28 cellular contexts compared by ENCODE assay signal in the genomic region with DNA sequence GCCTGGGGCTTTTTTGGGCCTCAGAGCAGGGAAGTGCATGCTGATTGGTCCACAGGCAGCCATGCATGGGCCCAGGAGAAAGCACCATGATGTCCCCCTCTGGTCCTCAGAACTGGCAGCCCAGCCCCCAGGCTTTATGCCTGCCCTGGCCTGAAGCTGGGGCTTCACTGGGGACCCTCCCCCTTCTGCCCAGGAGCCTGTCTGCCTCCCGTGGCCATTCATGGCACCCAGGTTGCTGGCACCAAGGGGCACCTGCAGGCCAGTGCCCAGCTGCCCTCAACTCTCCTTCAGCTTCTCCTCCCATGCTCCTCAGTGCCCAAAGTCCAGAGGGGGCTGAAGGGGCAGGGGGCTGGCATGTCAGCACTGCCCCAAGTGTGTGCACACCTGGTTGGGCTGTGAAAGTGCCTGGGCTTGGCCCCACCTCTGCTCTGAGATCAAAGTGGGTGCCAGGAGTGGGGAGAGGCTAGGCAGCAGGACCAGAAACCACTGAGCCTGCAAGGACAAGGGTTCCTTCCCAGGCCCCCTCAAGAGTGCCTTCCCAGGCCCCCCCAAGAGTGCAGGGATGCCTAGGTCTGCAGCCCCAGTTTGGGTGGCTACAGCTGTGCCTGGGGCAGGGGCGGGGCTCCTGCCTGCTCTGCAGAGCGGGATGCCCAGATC.
DNase-seq lines count a peak whose midpoint lies in the region; ATAC-seq and TF ChIP-seq lines count a peak whose summit lies in the region.
"Had no signal": no experiment of that assay in that cellular context is flagged by ENCODE, and none has a peak within 500 bp of the region (broad histone marks: within the 10 kb centered on the region; RNA-seq: fewer than 3 reads in every experiment).

No MANE protein-coding gene starts in this region.

- H3K27ac ChIP-seq in MM.1S (ENCODE audit: low read length) (no peak overlapping the region), epithelial cell of prostate (peak overlapping the region; percentile 100)
- H3K27ac ChIP-seq: cardiac muscle cell, heart left ventricle, psoas muscle, tibial artery had no signal

- no peaks in the 10 kb centered on the region for H3K9me3 Mint-ChIP-seq in activated T-cell treated with anti-CD3 and anti-CD28 coated beads, Interleukin-2, amount 50 U/mL, for 24 hours
- H3K9me3 Mint-ChIP-seq in activated T-cell treated with anti-CD3 and anti-CD28 coated beads, Interleukin-2, amount 50 U/mL, for 4 hours, result no peaks in the 10 kb centered on the region
- H3K9me3 Mint-ChIP-seq: activated naive CD4-positive, alpha-beta T cell treated with anti-CD3 and anti-CD28 coated beads, Interleukin-2, amount 50 U/mL, for 72 hours; activated T-helper 1 cell treated with anti-CD3 and anti-CD28 coated beads, Interleukin-12 subunit alpha, Interleukin-12 subunit beta, Interleukin-2, Interleukin-4 antibody, amounts not matched to agents 30 ng/mL and 10 ng/mL and 1 ng/mL, durations not matched to agents 14 hours and 24 hours and 36 hours; CD8-positive, alpha-beta T cell; stimulated activated naive CD8-positive, alpha-beta T cell treated with anti-CD3 and anti-CD28 coated beads, Interleukin-15, amount 100 ng/mL, for 72 hours had no signal

- peaks cover 19% of the 10 kb centered on the region for H3F3A ChIP-seq in MM.1S (ENCODE audit: insufficient read depth, low read length)

- no peak overlapping the region for H3K27ac Mint-ChIP-seq in activated T-cell treated with anti-CD3 and anti-CD28 coated beads, Interleukin-2, amount 50 U/mL, for 24 hours
- H3K27ac Mint-ChIP-seq: activated T-helper 1 cell treated with anti-CD3 and anti-CD28 coated beads, Interleukin-12 subunit alpha, Interleukin-12 subunit beta, Interleukin-2, Interleukin-4 antibody, amounts not matched to agents 30 ng/mL and 10 ng/mL and 1 ng/mL, durations not matched to agents 14 hours and 24 hours and 36 hours; CD8-positive, alpha-beta T cell; stimulated activated naive CD8-positive, alpha-beta T cell treated with anti-CD3 and anti-CD28 coated beads, Interleukin-15, amount 100 ng/mL, for 72 hours; T-helper 17 cell had no signal

- no peak overlapping the region for H3K4me3 Mint-ChIP-seq in activated T-cell treated with anti-CD3 and anti-CD28 coated beads, Interleukin-2, amount 50 U/mL, for 24 hours
- no peak overlapping the region for H3K4me3 Mint-ChIP-seq in activated T-cell treated with anti-CD3 and anti-CD28 coated beads, Interleukin-2, amount 50 U/mL, for 4 hours
- H3K4me3 Mint-ChIP-seq: activated T-helper 1 cell treated with anti-CD3 and anti-CD28 coated beads, Interleukin-12 subunit alpha, Interleukin-12 subunit beta, Interleukin-2, Interleukin-4 antibody, amounts not matched to agents 30 ng/mL and 10 ng/mL and 1 ng/mL, durations not matched to agents 14 hours and 24 hours and 36 hours; CD8-positive, alpha-beta T cell; stimulated activated naive CD8-positive, alpha-beta T cell treated with anti-CD3 and anti-CD28 coated beads, Interleukin-15, amount 100 ng/mL, for 72 hours; T-helper 17 cell had no signal

- DNase-seq in activated T-cell treated with anti-CD3 and anti-CD28 coated beads, Interleukin-2, amount 50 U/mL, for 24 hours, result peak; percentile 8
- DNase-seq in activated T-cell treated with anti-CD3 and anti-CD28 coated beads, Interleukin-2, amount 50 U/mL, for 4 hours, result no peak
- DNase-seq in MM.1S (no peak), epithelial cell of prostate (ENCODE audit: low read depth, low spot score) (no peak), sciatic nerve (ENCODE audit: low spot score) (peak; percentile 48), NOMO-1 treated with DMSO at 0.1 percent for 48 hours (lab: John Stamatoyannopoulos, UW; ENCODE audit: unreplicated experiment) (no peak)
- DNase-seq: activated CD4-positive, alpha-beta T cell treated with anti-CD3 and anti-CD28 coated beads for 1 hour; cortex of kidney; EL; foreskin keratinocyte; kidney glomerular epithelial cell; mesendoderm; NCI-H2029; NCI-H2227 treated with DMSO at 0.1 percent for 48 hours; NCI-H526 treated with DMSO at 0.1 percent for 48 hours; psoas muscle; SK-N-SH; stimulated activated naive CD8-positive, alpha-beta T cell treated with anti-CD3 and anti-CD28 coated beads, Interleukin-15, amount 100 ng/mL, for 72 hours; T-helper 17 cell had no signal

- no peak overlapping the region for H3K4me3 ChIP-seq in MM.1S (ENCODE audit: low read length)
- H3K4me3 ChIP-seq: cardiac muscle cell, heart left ventricle, psoas muscle, tibial artery had no signal

- peaks cover 6% of the 10 kb centered on the region for H3K27me3 Mint-ChIP-seq in activated T-cell treated with anti-CD3 and anti-CD28 coated beads, Interleukin-2, amount 50 U/mL, for 24 hours
- peaks cover 1% of the 10 kb centered on the region for H3K27me3 Mint-ChIP-seq in activated T-cell treated with anti-CD3 and anti-CD28 coated beads, Interleukin-2, amount 50 U/mL, for 4 hours (ENCODE audit: low read depth)

- no peaks in the 10 kb centered on the region for H3K36me3 Mint-ChIP-seq in activated T-cell treated with anti-CD3 and anti-CD28 coated beads, Interleukin-2, amount 50 U/mL, for 24 hours (ENCODE audit: low read depth)
- no peaks in the 10 kb centered on the region for H3K36me3 Mint-ChIP-seq in activated T-cell treated with anti-CD3 and anti-CD28 coated beads, Interleukin-2, amount 50 U/mL, for 4 hours (ENCODE audit: insufficient read depth)
- H3K36me3 Mint-ChIP-seq: activated naive CD4-positive, alpha-beta T cell treated with anti-CD3 and anti-CD28 coated beads, Interleukin-2, amount 50 U/mL, for 72 hours; CD8-positive, alpha-beta T cell had no signal

- no peak overlapping the region for H3K9ac ChIP-seq in MM.1S (ENCODE audit: low read length)
- H3K9ac ChIP-seq: SK-N-SH had no signal

- no peaks in the 10 kb centered on the region for H4K20me1 ChIP-seq in MM.1S (ENCODE audit: insufficient read depth, low read length)

- H3K4me2 ChIP-seq in MM.1S (ENCODE audit: low read depth, low read length), result peak overlapping the region; percentile 59; the same call in 1 of the 2 replicates
- H3K4me2 ChIP-seq: SK-N-SH had no signal

- intact Hi-C loops in sciatic nerve (cut with DNase I), result no loop called here

- no peak for ATAC-seq in activated T-cell treated with anti-CD3 and anti-CD28 coated beads, Interleukin-2, amount 50 U/mL, for 4 hours
- ATAC-seq in sciatic nerve (no peak), HG02870 (IDR thresholded peaks at IDR 0.05; ENCODE audit: unreplicated experiment) (no peak), GM18498 (IDR thresholded peaks at IDR 0.05; ENCODE audit: unreplicated experiment) (no peak)
- ATAC-seq: activated naive CD4-positive, alpha-beta T cell treated with anti-CD3 and anti-CD28 coated beads, Interleukin-2, amount 50 U/mL, for 72 hours; CD8-positive, alpha-beta T cell; esophagus mucosa; foreskin keratinocyte; heart left ventricle; psoas muscle; stimulated activated naive CD8-positive, alpha-beta T cell treated with anti-CD3 and anti-CD28 coated beads, Interleukin-15, amount 100 ng/mL, for 72 hours; T-helper 17 cell had no signal

- H3K9me2 ChIP-seq in MM.1S (replicated peaks; ENCODE audit: insufficient read depth, low read length), result no peaks in the 10 kb centered on the region
- H3K9me2 ChIP-seq: SK-N-SH had no signal

- peaks cover 11% of the 10 kb centered on the region for H3K27me3 ChIP-seq in MM.1S (replicated peaks; ENCODE audit: insufficient read depth, low read length)
- H3K27me3 ChIP-seq: cardiac muscle cell, foreskin keratinocyte had no signal

- peaks cover 26% of the 10 kb centered on the region for H3K4me1 ChIP-seq in MM.1S (ENCODE audit: low read length)
- H3K4me1 ChIP-seq: psoas muscle, tibial artery had no signal

- H3K9me3 ChIP-seq in MM.1S (replicated peaks; ENCODE audit: insufficient read depth, low read length), result no peaks in the 10 kb centered on the region
- H3K9me3 ChIP-seq: heart left ventricle, psoas muscle, SK-N-SH, tibial artery had no signal

- TF ChIP-seq CTCF in MM.1S (IDR thresholded peaks at IDR 0.05; ENCODE audit: low read length), result no peak

- no peaks in the 10 kb centered on the region for H3K79me2 ChIP-seq in MM.1S (ENCODE audit: low read length)

- H3K4me1 Mint-ChIP-seq in activated T-cell treated with anti-CD3 and anti-CD28 coated beads, Interleukin-2, amount 50 U/mL, for 24 hours (ENCODE audit: low read depth), result peaks cover 12% of the 10 kb centered on the region
- H3K4me1 Mint-ChIP-seq in activated T-cell treated with anti-CD3 and anti-CD28 coated beads, Interleukin-2, amount 50 U/mL, for 4 hours (ENCODE audit: low read depth), result peaks cover 13% of the 10 kb centered on the region

- no peak overlapping the region for H2AFZ ChIP-seq in MM.1S (ENCODE audit: low read length)

- H3K36me3 ChIP-seq in MM.1S (replicated peaks; ENCODE audit: insufficient read depth, low read length), result no peaks in the 10 kb centered on the region
- H3K36me3 ChIP-seq: cardiac muscle cell, heart left ventricle, tibial artery had no signal

Comparison
In these comparisons a context has a peak if more than half of its experiments do, and no peak if none do; other contexts are left out.
1. DNase-seq: peak in activated T-cell treated with anti-CD3 and anti-CD28 coated beads, Interleukin-2, amount 50 U/mL, for 24 hours (single experiment) and sciatic nerve (single experiment); none in activated T-cell treated with anti-CD3 and anti-CD28 coated beads, Interleukin-2, amount 50 U/mL, for 4 hours (single experiment), MM.1S (single experiment), epithelial cell of prostate (single experiment) and NOMO-1 treated with DMSO at 0.1 percent for 48 hours (single experiment).